ENCODE assay signal across 20 cellular contexts in genomic region chr19:34793562-34793961, GRCh38. TPM values are rescaled to one million over a fixed set of nuclear protein-coding genes. Genes with fewer than 3 reads are reported as not detected.
DNase-seq lines count a peak whose midpoint lies in the region; ATAC-seq and TF ChIP-seq lines count a peak whose summit lies in the region.
"Had no signal": no experiment of that assay in that cellular context is flagged by ENCODE, and none has a peak within 500 bp of the region (broad histone marks: within the 10 kb centered on the region; RNA-seq: fewer than 3 reads in every experiment).

No MANE protein-coding gene starts in this region.

- H3K4me3 ChIP-seq in A673 (ENCODE audit: low read depth, low read length, poor library complexity, severe bottlenecking) (no peak overlapping the region), PC-9 (peak overlapping the region; percentile 9; the same call in 1 of the 2 replicates), fibroblast of villous mesenchyme (ENCODE audit: low read depth, low read length) (peak overlapping the region; percentile 10), right cardiac atrium (ENCODE audit: low read length) (no peak overlapping the region)
- no peak overlapping the region for H3K4me3 ChIP-seq in CD8-positive, alpha-beta memory T cell (ENCODE audit: low read length)

- H3K9me2 ChIP-seq in PC-9 (ENCODE audit: insufficient read depth), result no peaks in the 10 kb centered on the region

- no peaks in the 10 kb centered on the region for H3K27me3 Mint-ChIP-seq in CD8-positive, alpha-beta memory T cell

- ATAC-seq in right cardiac atrium (no peak), GM21576 (IDR thresholded peaks at IDR 0.05; ENCODE audit: unreplicated experiment) (no peak), HG02973 (IDR thresholded peaks at IDR 0.05; ENCODE audit: unreplicated experiment) (no peak)

- H3K4me3 Mint-ChIP-seq in CD8-positive, alpha-beta memory T cell, result peak overlapping the region in 6 of 7 donors; percentile 26 to 79 (median 36)
- H3K4me3 Mint-ChIP-seq: endodermal cell; T-helper 2 cell treated with Interferon-gamma antibody and Interleukin-4, amounts not matched to agents 5 μg/mL and 100 μg/mL, for 36 hours had no signal

- peaks cover 2 to 17% (median 2%) of the 10 kb centered on the region in 3 donors for H3K36me3 Mint-ChIP-seq in CD8-positive, alpha-beta memory T cell

- TF ChIP-seq CTCF in A673 (conservative IDR thresholded peaks at IDR 0.05; ENCODE audit: low read depth, low read length) (no peak), PC-9 (conservative IDR thresholded peaks at IDR 0.05) (no peak), fibroblast of villous mesenchyme (IDR thresholded peaks at IDR 0.05; ENCODE audit: insufficient read depth, low read depth, low read length) (no peak)

- no peak overlapping the region for H3K27ac ChIP-seq in A673 (ENCODE audit: low read depth, low read length, poor library complexity, severe bottlenecking)
- no peak overlapping the region for H3K27ac ChIP-seq in CD8-positive, alpha-beta memory T cell (ENCODE audit: low read depth, low read length)
- no peak overlapping the region for H3K27ac ChIP-seq in PC-9
- no peak overlapping the region for H3K27ac ChIP-seq in right cardiac atrium (ENCODE audit: low read length)
- H3K27ac ChIP-seq: HL-60 had no signal

- H3K27me3 ChIP-seq in A673 (replicated peaks; ENCODE audit: insufficient read depth, low read depth, low read length, poor library complexity) (no peaks in the 10 kb centered on the region), PC-9 (ENCODE audit: insufficient read depth, low read depth) (peaks cover 25% of the 10 kb centered on the region), right cardiac atrium (ENCODE audit: control insufficient read depth, insufficient read depth) (no peaks in the 10 kb centered on the region)
- H3K27me3 ChIP-seq in CD8-positive, alpha-beta memory T cell (ENCODE audit: insufficient read depth, low read length, poor library complexity, severe bottlenecking), result no peaks in the 10 kb centered on the region

- BruUV-seq in A673 (replicated peaks; lab: Mats Ljungman, UMichigan) (no TSS peak), PC-9 (replicated peaks; lab: Mats Ljungman, UMichigan) (no TSS peak)

- peak overlapping the region; percentile 56 for H3K4me2 ChIP-seq in PC-9

- 50% methylated on average over 3 of the region's 3 CpGs for WGBS in right cardiac atrium

- no peaks in the 10 kb centered on the region for H3K79me2 ChIP-seq in PC-9 (ENCODE audit: low read depth)

- no peaks in the 10 kb centered on the region for H4K20me1 ChIP-seq in PC-9 (ENCODE audit: insufficient read depth)

- peaks cover 6 to 9% (median 7%) of the 10 kb centered on the region in 5 donors for H3K9me3 Mint-ChIP-seq in CD8-positive, alpha-beta memory T cell

- DNase-seq in A673 (ENCODE audit: low spot score), result peak; percentile 3
- no peak for DNase-seq in CD8-positive, alpha-beta memory T cell
- no peak for DNase-seq in PC-9
- DNase-seq in fibroblast of villous mesenchyme (ENCODE audit: low read depth), result peak; percentile 4
- DNase-seq in right cardiac atrium, result no peak
- no peak for DNase-seq in GM19240 (ENCODE audit: insufficient read length, low spot score)
- DNase-seq: activated T-cell treated with anti-CD3 and anti-CD28 coated beads for 4 hours; C1 segment of cervical spinal cord; central memory CD4-positive, alpha-beta T cell; endodermal cell; mesendoderm; NCI-H2029; NCI-H524 treated with DMSO at 0.1 percent for 48 hours; occipital lobe; RPMI8226; stimulated activated naive CD4-positive, alpha-beta T cell treated with Interleukin-2 at 50 U/mL for 16 hours had no signal

- H3K36me3 ChIP-seq in A673 (ENCODE audit: insufficient read depth, low read length, poor library complexity, severe bottlenecking) (no peaks in the 10 kb centered on the region), PC-9 (ENCODE audit: low read depth) (no peaks in the 10 kb centered on the region)
- no peaks in the 10 kb centered on the region for H3K36me3 ChIP-seq in CD8-positive, alpha-beta memory T cell (ENCODE audit: insufficient read depth, low read length)

- no peaks in the 10 kb centered on the region for H3F3A ChIP-seq in PC-9 (ENCODE audit: insufficient read depth, low read depth)

- CTCF ChIA-PET in A673 (lab: Charles Lee) (no interaction called here), PC-9 (lab: Charles Lee) (no interaction called here)
- CTCF ChIA-PET in CD8-positive, alpha-beta memory T cell (lab: Charles Lee), result interaction anchor here (1.4 kb wide), 1 partner anchor 133 kb away, joined by 3 read pairs; the partner anchor contains the start of gene ZNF30

- peak overlapping the region in 6 of 8 donors; percentile 29 to 81 (median 68) for H3K27ac Mint-ChIP-seq in CD8-positive, alpha-beta memory T cell
- H3K27ac Mint-ChIP-seq: endodermal cell; T-helper 2 cell treated with Interferon-gamma antibody and Interleukin-4, amounts not matched to agents 5 μg/mL and 100 μg/mL, for 36 hours had no signal

- POLR2A ChIA-PET in A673 (lab: Charles Lee; ENCODE audit: low non-redundant PET), result no interaction called here
- POLR2A ChIA-PET in CD8-positive, alpha-beta memory T cell (lab: Charles Lee), result no interaction called here
- POLR2A ChIA-PET in PC-9 (lab: Charles Lee; ENCODE audit: unreplicated experiment), result interaction anchor here (0.7 kb wide), 1 partner anchor 47 kb away, joined by 11 read pairs; no protein-coding TSS in a partner anchor

- no peaks in the 10 kb centered on the region for H3K9me3 ChIP-seq in A673 (ENCODE audit: low read depth, low read length, poor library complexity, severe bottlenecking)
- no peaks in the 10 kb centered on the region for H3K9me3 ChIP-seq in CD8-positive, alpha-beta memory T cell (ENCODE audit: low read length)
- H3K9me3 ChIP-seq in PC-9 (ENCODE audit: insufficient read depth, low read depth), result no peaks in the 10 kb centered on the region
- H3K9me3 ChIP-seq in right cardiac atrium (ENCODE audit: control insufficient read depth, low read length), result no peaks in the 10 kb centered on the region

- intact Hi-C loops in A673 (cut with micrococcal nuclease; ENCODE audit: unreplicated experiment), result no loop called here
- intact Hi-C loops in PC-9 (cut with micrococcal nuclease; ENCODE audit: unreplicated experiment), result no loop called here
- intact Hi-C loops in right cardiac atrium (cut with DNase I), result no loop called here

- no peak overlapping the region for H2AFZ ChIP-seq in PC-9

- H3K4me1 ChIP-seq in A673 (ENCODE audit: insufficient read depth, low read length, poor library complexity, severe bottlenecking) (no peaks in the 10 kb centered on the region), PC-9 (replicated peaks; ENCODE audit: insufficient read depth) (no peaks in the 10 kb centered on the region), right cardiac atrium (ENCODE audit: control insufficient read depth, insufficient read depth, low read length) (no peaks in the 10 kb centered on the region)
- no peaks in the 10 kb centered on the region for H3K4me1 ChIP-seq in CD8-positive, alpha-beta memory T cell (ENCODE audit: insufficient read depth, low read length)

- peaks cover 18 to 21% (median 19%) of the 10 kb centered on the region in 3 donors for H3K4me1 Mint-ChIP-seq in CD8-positive, alpha-beta memory T cell
- H3K4me1 Mint-ChIP-seq: endodermal cell had no signal

RNA-seq across cellular contexts. Expression of gene ZNF599, which starts 20.5 kb away (rescaled TPM):
- 6.0 and 8.0 TPM in 2 replicates for total RNA-seq in A673 (2021)
- 1 to 10 TPM; 3.8 to 4.6 TPM for total RNA-seq in CD8-positive, alpha-beta memory T cell
- 6.0 TPM for polyA plus RNA-seq in CD8-positive, alpha-beta memory T cell
- total RNA-seq in PC-9 (2021), result 9.2 and 12.4 TPM in 2 replicates
- total RNA-seq in fibroblast of villous mesenchyme, result 5.8 and 7.8 TPM in 2 replicates
- 1 to 10 TPM; 4.0 to 5.8 (median 4.8) TPM for total RNA-seq in right cardiac atrium
- polyA plus RNA-seq in right cardiac atrium, result 4.0 TPM

RNA-seq across cellular contexts. Expression of gene ZNF181, which starts 59.5 kb away (rescaled TPM):
- total RNA-seq in A673 (2021), result 6.7 and 8.2 TPM in 2 replicates
- total RNA-seq in CD8-positive, alpha-beta memory T cell, result 1 to 10 TPM; 4.5 to 6.3 TPM
- polyA plus RNA-seq in CD8-positive, alpha-beta memory T cell, result 24.7 TPM
- 2.6 and 4.7 TPM in 2 replicates for total RNA-seq in PC-9 (2021)
- 14.5 and 14.7 TPM in 2 replicates for total RNA-seq in fibroblast of villous mesenchyme
- total RNA-seq in right cardiac atrium, result 10 to 100 TPM; 18.3 to 24.7 (median 20.8) TPM
- 15.1 TPM for polyA plus RNA-seq in right cardiac atrium

Comparison
In these comparisons a context has a peak if more than half of its experiments do, and no peak if none do; other contexts are left out.
1. DNase-seq: peak in A673 (single experiment) and fibroblast of villous mesenchyme (single experiment); none in CD8-positive, alpha-beta memory T cell (0 of 5), PC-9 (0 of 2), right cardiac atrium (0 of 3) and GM19240 (single experiment).
2. H3K4me3 ChIP-seq: peak in PC-9 (single experiment) and fibroblast of villous mesenchyme (single experiment); none in A673 (single experiment), CD8-positive, alpha-beta memory T cell (single experiment) and right cardiac atrium (single experiment).